Comparison of ENCODE assay signal across 8 cellular contexts in genomic region chr20:25090492-25091429, GRCh38. TPM values are rescaled to one million over a fixed set of nuclear protein-coding genes. Genes with fewer than 3 reads are reported as not detected.
A peak's percentile ranks its signal among the peaks of the same experiment; 100 is the strongest.
DNase-seq lines count a peak whose midpoint lies in the region; ATAC-seq and TF ChIP-seq lines count a peak whose summit lies in the region.

No MANE protein-coding gene starts in this region.

- intact Hi-C loops in PC-3 (cut with micrococcal nuclease): no loop called here

- H3K4me3 ChIP-seq in PC-3 (ENCODE audit: low read length): no peak overlapping the region

- DNase-seq in DMS79 (lab: John Stamatoyannopoulos, UW) (peak; percentile 70), PC-3 (peak; percentile 49), NOMO-1 treated with dmso at 0.1 percent for 144 hours (lab: John Stamatoyannopoulos, UW; ENCODE audit: unreplicated experiment) (no peak), cortex of kidney (lab: John Stamatoyannopoulos, UW) (no peak), H4 (ENCODE audit: low spot score) (no peak)
- peak; percentile 64 to 76 for DNase-seq in activated naive CD4-positive, alpha-beta T cell treated with anti-CD3 and anti-CD28 coated beads, Interleukin-2, amount 50 U/mL, for 72 hours (ENCODE audit: low spot score in 2 of 2)
- DNase-seq in stimulated activated CD8-positive, alpha-beta memory T cell treated with anti-CD3 and anti-CD28 coated beads, Interleukin-7, amount 100 ng/mL, for 24 hours (ENCODE audit: low read depth): peak; percentile 9

- H3F3A ChIP-seq in PC-3 (ENCODE audit: low read length, unreplicated experiment): no peaks in the 10 kb centered on the region

- H3K4me1 ChIP-seq in PC-3 (ENCODE audit: insufficient read depth, low read length): no peaks in the 10 kb centered on the region

- H2AFZ ChIP-seq in PC-3 (ENCODE audit: low read length): no peak overlapping the region

- H3K9ac ChIP-seq in PC-3 (ENCODE audit: low read length): no peak overlapping the region

- ATAC-seq in HG03066 (IDR thresholded peaks at IDR 0.05; ENCODE audit: low read depth, unreplicated experiment): peak; percentile 68
- ATAC-seq in PC-3: peak; percentile 57
- ATAC-seq in activated naive CD4-positive, alpha-beta T cell treated with anti-CD3 and anti-CD28 coated beads, Interleukin-2, amount 50 U/mL, for 72 hours: peak; percentile 91 to 95

- CTCF ChIA-PET in PC-3 (lab: Charles Lee): no interaction called here

- no peaks in the 10 kb centered on the region for H3K36me3 Mint-ChIP-seq in activated naive CD4-positive, alpha-beta T cell treated with anti-CD3 and anti-CD28 coated beads, Interleukin-2, amount 50 U/mL, for 72 hours

- H3K27me3 ChIP-seq in PC-3 (ENCODE audit: low read length): no peaks in the 10 kb centered on the region; the same call in 1 of the 2 replicates

- H3K9me3 Mint-ChIP-seq in activated naive CD4-positive, alpha-beta T cell treated with anti-CD3 and anti-CD28 coated beads, Interleukin-2, amount 50 U/mL, for 72 hours: no peaks in the 10 kb centered on the region

- no peak overlapping the region for H3K27ac ChIP-seq in PC-3 (ENCODE audit: low read length)

- no peak for TF ChIP-seq CTCF in PC-3 (conservative IDR thresholded peaks at IDR 0.05; ENCODE audit: low read depth, low read length)

- no TSS peak for BruUV-seq in PC-3 (replicated peaks; lab: Mats Ljungman, UMichigan)

- peak overlapping the region in 1 of 2 donors; percentile 72 for H3K27ac Mint-ChIP-seq in activated naive CD4-positive, alpha-beta T cell treated with anti-CD3 and anti-CD28 coated beads, Interleukin-2, amount 50 U/mL, for 72 hours

- H3K4me2 ChIP-seq in PC-3 (ENCODE audit: low read length): no peak overlapping the region

- H3K9me2 ChIP-seq in PC-3 (replicated peaks; ENCODE audit: low read length): no peaks in the 10 kb centered on the region

- no peaks in the 10 kb centered on the region for H3K9me3 ChIP-seq in PC-3 (ENCODE audit: low read length)

- H4K20me1 ChIP-seq in PC-3 (ENCODE audit: low read length): no peaks in the 10 kb centered on the region

- no peaks in the 10 kb centered on the region for H3K36me3 ChIP-seq in PC-3 (ENCODE audit: low read depth, low read length)

- H3K79me2 ChIP-seq in PC-3 (ENCODE audit: low read length): no peaks in the 10 kb centered on the region

- POLR2A ChIA-PET in PC-3 (lab: Charles Lee; ENCODE audit: unreplicated experiment): no interaction called here

RNA-seq across cellular contexts. Expression of gene VSX1, which starts 8.8 kb away (rescaled TPM):
- not detected in 2 replicates for total RNA-seq in PC-3 (2014; rRNA removed)
- total RNA-seq in activated naive CD4-positive, alpha-beta T cell treated with anti-CD3 and anti-CD28 coated beads, Interleukin-2, amount 50 U/mL, for 72 hours: not detected
- total RNA-seq in H4 (2014; rRNA removed; shearing (Covaris generic)): not detected in 2 replicates

RNA-seq across cellular contexts. Expression of gene ACSS1, which starts 32.8 kb away (rescaled TPM):
- 2.3 and 2.4 TPM in 2 replicates for total RNA-seq in PC-3 (2014; rRNA removed)
- total RNA-seq in activated naive CD4-positive, alpha-beta T cell treated with anti-CD3 and anti-CD28 coated beads, Interleukin-2, amount 50 U/mL, for 72 hours: 10 to 100 TPM in 1 of 2 donors, 1 to 10 TPM in 1; 5.5 to 11.3 TPM
- total RNA-seq in H4 (2014; rRNA removed; shearing (Covaris generic)): 0.10 and 0.21 TPM in 2 replicates

Comparison
In these comparisons a context has a peak if more than half of its experiments do, and no peak if none do; other contexts are left out.
1. DNase-seq: peak in DMS79 (single experiment), PC-3 (single experiment), activated naive CD4-positive, alpha-beta T cell treated with anti-CD3 and anti-CD28 coated beads, Interleukin-2, amount 50 U/mL, for 72 hours (2 of 2) and stimulated activated CD8-positive, alpha-beta memory T cell treated with anti-CD3 and anti-CD28 coated beads, Interleukin-7, amount 100 ng/mL, for 24 hours (single experiment); none in NOMO-1 treated with dmso at 0.1 percent for 144 hours (single experiment), cortex of kidney (single experiment) and H4 (single experiment).
2. Peak in every context shown above with its lines, with median percentiles within 50 percentile points of each other: ATAC-seq.